ENCODE assay signal across 8 cellular contexts in genomic region chr3:42961633-42962032, GRCh38. TPM values are rescaled to one million over a fixed set of nuclear protein-coding genes. Genes with fewer than 3 reads are reported as not detected.
A peak's percentile ranks its signal among the peaks of the same experiment; 100 is the strongest.
DNase-seq lines count a peak whose midpoint lies in the region; ATAC-seq, FAIRE-seq and TF ChIP-seq lines count a peak whose summit lies in the region.

No MANE protein-coding gene starts in this region.

- H3K9me3 ChIP-seq in A673 (ENCODE audit: low read depth, low read length, poor library complexity, severe bottlenecking): no peaks in the 10 kb centered on the region

- H3K9me3 Mint-ChIP-seq in activated CD8-positive, alpha-beta T cell treated with anti-CD3 and anti-CD28 coated beads for 36 hours: no peaks in the 10 kb centered on the region

- no peaks in the 10 kb centered on the region for H3K27me3 Mint-ChIP-seq in activated CD8-positive, alpha-beta T cell treated with anti-CD3 and anti-CD28 coated beads for 36 hours

- H3K4me3 ChIP-seq in A673 (ENCODE audit: low read depth, low read length, poor library complexity, severe bottlenecking): no peak overlapping the region

- H3K27ac ChIP-seq in A673 (ENCODE audit: low read depth, low read length, poor library complexity, severe bottlenecking): no peak overlapping the region

- peak; percentile 86 for FAIRE-seq in G401.6 (lab: Jason Lieb, UNC)

- CTCF ChIA-PET in A673 (lab: Charles Lee): interaction anchor here (0.9 to 1.7 kb wide), 2 partner anchors 194 to 542 kb away, joined by 3 to 4 read pairs; no protein-coding TSS in a partner anchor
- CTCF ChIA-PET in activated CD8-positive, alpha-beta T cell treated with anti-CD3 and anti-CD28 coated beads for 36 hours (lab: Charles Lee): interaction anchor here (0.6 to 3.5 kb wide), 54 partner anchors 8 to 591 kb away, joined by 3 to 29 read pairs (median 5); partner anchors contain the start of genes POMGNT2 and SNRK

- no peak overlapping the region for H3K27ac Mint-ChIP-seq in activated CD8-positive, alpha-beta T cell treated with anti-CD3 and anti-CD28 coated beads for 36 hours

- POLR2A ChIA-PET in A673 (lab: Charles Lee; ENCODE audit: low non-redundant PET): no interaction called here
- POLR2A ChIA-PET in activated CD8-positive, alpha-beta T cell treated with anti-CD3 and anti-CD28 coated beads for 36 hours (lab: Charles Lee): interaction anchor here (0.6 kb wide), 1 partner anchor 259 kb away, joined by 3 read pairs; no protein-coding TSS in a partner anchor

- no peak overlapping the region for H3K4me3 Mint-ChIP-seq in activated CD8-positive, alpha-beta T cell treated with anti-CD3 and anti-CD28 coated beads for 36 hours

- no peaks in the 10 kb centered on the region for H3K36me3 ChIP-seq in A673 (ENCODE audit: insufficient read depth, low read length, poor library complexity, severe bottlenecking)

- H3K4me1 ChIP-seq in A673 (ENCODE audit: insufficient read depth, low read length, poor library complexity, severe bottlenecking): no peaks in the 10 kb centered on the region

- no peaks in the 10 kb centered on the region for H3K36me3 Mint-ChIP-seq in activated CD8-positive, alpha-beta T cell treated with anti-CD3 and anti-CD28 coated beads for 36 hours (ENCODE audit: low read depth)

- no peaks in the 10 kb centered on the region for H3K27me3 ChIP-seq in A673 (replicated peaks; ENCODE audit: insufficient read depth, low read depth, low read length, poor library complexity)

- peaks cover 19% of the 10 kb centered on the region for H3K4me1 Mint-ChIP-seq in activated CD8-positive, alpha-beta T cell treated with anti-CD3 and anti-CD28 coated beads for 36 hours (ENCODE audit: low read depth)

- intact Hi-C loops in A673 (cut with micrococcal nuclease; ENCODE audit: unreplicated experiment): loop anchor here (5.0 kb wide), 1 partner anchor 196 kb away; no protein-coding TSS in a partner anchor
- intact Hi-C loops in activated CD8-positive, alpha-beta T cell treated with anti-CD3 and anti-CD28 coated beads for 36 hours (cut with micrococcal nuclease): loop anchor here (10.0 kb wide), 1 partner anchor 113 kb away; no protein-coding TSS in a partner anchor

- ATAC-seq in activated CD8-positive, alpha-beta T cell treated with anti-CD3 and anti-CD28 coated beads for 36 hours: no peak
- no peak for ATAC-seq in GM21381 (IDR thresholded peaks at IDR 0.05; ENCODE audit: unreplicated experiment)

- DNase-seq in A673 (ENCODE audit: low spot score): peak; percentile 35
- DNase-seq in NCI-H2107 (lab: John Stamatoyannopoulos, UW): peak; percentile 20
- peak; percentile 45 for DNase-seq in activated CD8-positive, alpha-beta T cell treated with anti-CD3 and anti-CD28 coated beads for 36 hours
- peak; percentile 33 for DNase-seq in glomerular endothelial cell (ENCODE audit: extremely low read depth, low read depth, low spot score)
- DNase-seq in pons (ENCODE audit: low spot score): peak; percentile 82
- no peak for DNase-seq in activated effector memory CD4-positive, alpha-beta T cell treated with anti-CD3 and anti-CD28 coated beads, Interleukin-2, amount 50 U/mL, for 16 hours

- peak; percentile 51 for TF ChIP-seq CTCF in A673 (conservative IDR thresholded peaks at IDR 0.05; ENCODE audit: low read depth, low read length)
- peak; percentile 70 for TF ChIP-seq CTCF in activated CD8-positive, alpha-beta T cell treated with anti-CD3 and anti-CD28 coated beads for 36 hours (IDR thresholded peaks at IDR 0.05)

- no TSS peak for BruUV-seq in A673 (replicated peaks; lab: Mats Ljungman, UMichigan)

RNA-seq across cellular contexts. Expression of gene GASK1A, which starts 17.5 kb away (rescaled TPM):
- total RNA-seq in A673 (2021) (1.4 and 1.9 TPM in 2 replicates), glomerular endothelial cell (not detected in 2 replicates)
- total RNA-seq in activated CD8-positive, alpha-beta T cell treated with anti-CD3 and anti-CD28 coated beads for 36 hours: under 1 TPM in 1 of 2 experiments, not detected in 1; 0.11 TPM

RNA-seq across cellular contexts. Expression of gene ZNF662, which starts 55.7 kb away (rescaled TPM):
- not detected in 2 replicates for total RNA-seq in A673 (2021)
- total RNA-seq in activated CD8-positive, alpha-beta T cell treated with anti-CD3 and anti-CD28 coated beads for 36 hours: 1 to 10 TPM; 2.1 to 3.2 TPM
- total RNA-seq in glomerular endothelial cell: 0.63 and 1.5 TPM in 2 replicates
